In genomic region chr15:66780172-66780972, GRCh38 we compare ENCODE assay signal across 11 cellular contexts.
DNase-seq lines count a peak whose midpoint lies in the region; ATAC-seq and TF ChIP-seq lines count a peak whose summit lies in the region.
"Had no signal": no experiment of that assay in that cellular context is flagged by ENCODE, and none has a peak within 500 bp of the region (broad histone marks: within the 10 kb centered on the region; RNA-seq: fewer than 3 reads in every experiment).

No MANE protein-coding gene starts in this region.

- TF ChIP-seq POLR2A in transverse colon (IDR thresholded peaks at IDR 0.05) = no peak

- no peak for TF ChIP-seq EP300 in transverse colon (IDR thresholded peaks at IDR 0.05; ENCODE audit: low read depth)

- H3K27ac ChIP-seq in transverse colon = peak overlapping the region; percentile 70 to 79 (median 76)
- no peak overlapping the region for H3K27ac ChIP-seq in left lung

- in situ Hi-C loops in transverse colon (cut with MboI; ENCODE audit: low pct_ligation_motif_present in 1 of 4, low pct_unique_long_range_greater_than_20kb in 1 of 4, low sequenced_read_pairs in 3 of 4) = loop anchor here in 1 of 4 donors (10.0 kb wide), 1 partner anchor 64 kb away; no protein-coding TSS in a partner anchor

- H3K9ac ChIP-seq in adipocyte (ENCODE audit: low read length) = peak overlapping the region; percentile 57

- no peak overlapping the region for H3K4me3 Mint-ChIP-seq in activated CD4-positive, alpha-beta T cell treated with anti-CD3 and anti-CD28 coated beads for 36 hours
- H3K4me3 Mint-ChIP-seq in stimulated activated naive CD8-positive, alpha-beta T cell treated with anti-CD3 and anti-CD28 coated beads, Interleukin-15, amount 100 ng/mL, for 72 hours = no peak overlapping the region
- H3K4me3 Mint-ChIP-seq: neural crest cell had no signal

- H3K4me3 ChIP-seq in adipocyte (ENCODE audit: low read length) = no peak overlapping the region
- no peak overlapping the region for H3K4me3 ChIP-seq in transverse colon
- H3K4me3 ChIP-seq in left lung = no peak overlapping the region

- no peaks in the 10 kb centered on the region for H3K4me1 Mint-ChIP-seq in activated CD4-positive, alpha-beta T cell treated with anti-CD3 and anti-CD28 coated beads for 36 hours
- no peaks in the 10 kb centered on the region for H3K4me1 Mint-ChIP-seq in stimulated activated naive CD8-positive, alpha-beta T cell treated with anti-CD3 and anti-CD28 coated beads, Interleukin-15, amount 100 ng/mL, for 72 hours

- intact Hi-C loops in activated CD4-positive, alpha-beta T cell treated with anti-CD3 and anti-CD28 coated beads for 36 hours (cut with DNase I, micrococcal nuclease) = no loop called here
- intact Hi-C loops in transverse colon (cut with DNase I; ENCODE audit: low total_unique reads) = no loop called here
- intact Hi-C loops in left lung (cut with DNase I) = loop anchor here in 1 of 2 donors (10.0 kb wide), 1 partner anchor 64 kb away; no protein-coding TSS in a partner anchor

- no peaks in the 10 kb centered on the region for H3K9me3 Mint-ChIP-seq in activated CD4-positive, alpha-beta T cell treated with anti-CD3 and anti-CD28 coated beads for 36 hours (ENCODE audit: low read depth)
- H3K9me3 Mint-ChIP-seq in stimulated activated naive CD8-positive, alpha-beta T cell treated with anti-CD3 and anti-CD28 coated beads, Interleukin-15, amount 100 ng/mL, for 72 hours = no peaks in the 10 kb centered on the region
- H3K9me3 Mint-ChIP-seq: neural crest cell had no signal

- CTCF ChIA-PET in activated CD4-positive, alpha-beta T cell treated with anti-CD3 and anti-CD28 coated beads for 36 hours (lab: Charles Lee) = interaction anchor here (1.3 kb wide), 1 partner anchor 72 kb away, joined by 4 read pairs; no protein-coding TSS in a partner anchor

- ATAC-seq in activated CD4-positive, alpha-beta T cell treated with anti-CD3 and anti-CD28 coated beads for 36 hours = no peak
- no peak for ATAC-seq in stimulated activated naive CD8-positive, alpha-beta T cell treated with anti-CD3 and anti-CD28 coated beads, Interleukin-15, amount 100 ng/mL, for 72 hours
- ATAC-seq in HG02763 (IDR thresholded peaks at IDR 0.05; ENCODE audit: unreplicated experiment) = no peak
- no peak for ATAC-seq in left lung

- peak; percentile 11 for DNase-seq in activated CD4-positive, alpha-beta T cell treated with anti-CD3 and anti-CD28 coated beads for 36 hours
- no peak for DNase-seq in activated CD4-positive, alpha-beta T cell treated with anti-CD3 and anti-CD28 coated beads, Interleukin-2, amount 50 U/mL, for 48 hours
- DNase-seq in adipocyte (ENCODE audit: low read depth) = peak; percentile 56
- DNase-seq in iPS-NIHi11 (ENCODE audit: low spot score) = peak; percentile 63
- peak; percentile 62 for DNase-seq in transverse colon
- no peak for DNase-seq in stimulated activated naive CD8-positive, alpha-beta T cell treated with anti-CD3 and anti-CD28 coated beads, Interleukin-15, amount 100 ng/mL, for 72 hours
- no peak for DNase-seq in left lung
- DNase-seq: erythroblast, KG1 had no signal

- H3K4me1 ChIP-seq in adipocyte (ENCODE audit: control insufficient read depth, insufficient read depth, low read length) (peaks cover 44% of the 10 kb centered on the region), transverse colon (peaks cover 10 to 37% (median 27%) of the 10 kb centered on the region in 4 donors), left lung (peaks cover 0 to 1% of the 10 kb centered on the region in 2 donors)

- POLR2A ChIA-PET in activated CD4-positive, alpha-beta T cell treated with anti-CD3 and anti-CD28 coated beads for 36 hours (lab: Charles Lee) = no interaction called here

- H3K36me3 ChIP-seq in adipocyte (ENCODE audit: control insufficient read depth, insufficient read depth, low read length, severe bottlenecking) = peaks cover 35% of the 10 kb centered on the region
- H3K36me3 ChIP-seq in transverse colon = no peaks in the 10 kb centered on the region
- peaks cover 0 to 12% of the 10 kb centered on the region in 2 donors for H3K36me3 ChIP-seq in left lung

- no peaks in the 10 kb centered on the region for H3K36me3 Mint-ChIP-seq in activated CD4-positive, alpha-beta T cell treated with anti-CD3 and anti-CD28 coated beads for 36 hours (ENCODE audit: low read depth)

- no peaks in the 10 kb centered on the region for H3K9me3 ChIP-seq in adipocyte (ENCODE audit: control insufficient read depth, low read length)
- H3K9me3 ChIP-seq in transverse colon = no peaks in the 10 kb centered on the region
- H3K9me3 ChIP-seq in left lung = no peaks in the 10 kb centered on the region

- H3K27me3 Mint-ChIP-seq in activated CD4-positive, alpha-beta T cell treated with anti-CD3 and anti-CD28 coated beads for 36 hours = no peaks in the 10 kb centered on the region
- H3K27me3 Mint-ChIP-seq in stimulated activated naive CD8-positive, alpha-beta T cell treated with anti-CD3 and anti-CD28 coated beads, Interleukin-15, amount 100 ng/mL, for 72 hours = no peaks in the 10 kb centered on the region

- H3K27me3 ChIP-seq in adipocyte (replicated peaks; ENCODE audit: control insufficient read depth, insufficient read depth, low read length) (no peaks in the 10 kb centered on the region), transverse colon (no peaks in the 10 kb centered on the region), left lung (no peaks in the 10 kb centered on the region)

- no peak overlapping the region for H3K27ac Mint-ChIP-seq in activated CD4-positive, alpha-beta T cell treated with anti-CD3 and anti-CD28 coated beads for 36 hours
- no peak overlapping the region for H3K27ac Mint-ChIP-seq in stimulated activated naive CD8-positive, alpha-beta T cell treated with anti-CD3 and anti-CD28 coated beads, Interleukin-15, amount 100 ng/mL, for 72 hours

- TF ChIP-seq CTCF in transverse colon (IDR thresholded peaks at IDR 0.05) = no peak
- TF ChIP-seq CTCF in left lung (IDR thresholded peaks at IDR 0.05) = no peak

- WGBS in transverse colon (ENCODE audit: low coverage in 1 of 2), 2 donors = 81% methylated on average over 21 of the region's 21 CpGs; no CpG with 5 or more reads in 1 of the 2 donors

Comparison
In these comparisons a context has a peak if more than half of its experiments do, and no peak if none do; other contexts are left out.
1. DNase-seq: peak in activated CD4-positive, alpha-beta T cell treated with anti-CD3 and anti-CD28 coated beads for 36 hours (single experiment), adipocyte (single experiment), iPS-NIHi11 (single experiment) and transverse colon (single experiment); none in activated CD4-positive, alpha-beta T cell treated with anti-CD3 and anti-CD28 coated beads, Interleukin-2, amount 50 U/mL, for 48 hours (0 of 2), stimulated activated naive CD8-positive, alpha-beta T cell treated with anti-CD3 and anti-CD28 coated beads, Interleukin-15, amount 100 ng/mL, for 72 hours (0 of 2) and left lung (0 of 2).
2. H3K27ac ChIP-seq: peak in transverse colon (4 of 4); none in left lung (0 of 2).